In the genomic region with DNA sequence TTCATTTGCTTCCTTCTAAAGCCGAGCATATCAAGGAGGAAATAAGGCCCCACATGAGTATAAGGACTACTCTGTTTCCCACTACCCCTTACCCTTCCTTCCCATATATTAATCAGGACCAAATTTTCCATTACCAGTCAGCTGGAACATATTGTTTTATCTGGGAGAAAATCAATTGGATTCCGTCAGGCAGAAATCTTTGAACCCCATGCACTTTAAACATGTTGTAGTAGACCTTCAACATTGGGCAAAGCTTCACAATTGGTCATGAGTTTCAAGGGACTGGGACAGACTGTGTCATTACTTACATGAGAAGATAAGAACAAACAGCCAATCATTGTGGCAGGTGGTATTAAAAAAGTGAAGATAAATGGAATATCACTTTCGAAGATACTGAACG, we compare ENCODE assay signal across 23 cellular contexts.
DNase-seq lines count a peak whose midpoint lies in the region; ATAC-seq, FAIRE-seq and TF ChIP-seq lines count a peak whose summit lies in the region.
"Had no signal": no experiment of that assay in that cellular context is flagged by ENCODE, and none has a peak within 500 bp of the region (broad histone marks: within the 10 kb centered on the region; RNA-seq: fewer than 3 reads in every experiment).

No MANE protein-coding gene starts in this region.

- DNase-seq in H54 (ENCODE audit: insufficient read length, low spot score) = no peak
- no peak for DNase-seq in left lobe of liver (ENCODE audit: low spot score)
- no peak for DNase-seq in mesendoderm
- DNase-seq in Right ventricle myocardium inferior (ENCODE audit: missing footprints) = no peak
- no peak for DNase-seq in NCI-H2227 treated with DMSO at 0.1 percent for 48 hours (lab: John Stamatoyannopoulos, UW)
- DNase-seq in effector memory CD4-positive, alpha-beta T cell = no peak
- DNase-seq: AML-193; Caco-2; Calu3; CD4-positive, alpha-beta T cell; CD8-positive, alpha-beta T cell; DMS79 treated with DMSO at 0.1 percent for 48 hours; GF-D8 had no signal

- H3K4ac ChIP-seq in mesendoderm (ENCODE audit: low read depth, low read length) = no peak overlapping the region

- ATAC-seq in left lobe of liver = peak; percentile 60
- no peak for ATAC-seq in HG03521 (IDR thresholded peaks at IDR 0.05; ENCODE audit: unreplicated experiment)
- ATAC-seq in Right ventricle myocardium inferior = no peak
- ATAC-seq: A549; CD8-positive, alpha-beta T cell had no signal

- no peak overlapping the region for H3K4me2 ChIP-seq in mesendoderm (ENCODE audit: low read length)
- H3K4me2 ChIP-seq: A549; BLaER1 treated with 17β-estradiol and CSF1 and Interleukin-3, amounts not matched to agents 10 nM and 100 nM had no signal

- H3K27me3 ChIP-seq in liver (ENCODE audit: control insufficient read depth in 4 of 4, insufficient read depth in 4 of 4, low read length in 3 of 4) (no peaks in the 10 kb centered on the region), mesendoderm (ENCODE audit: insufficient read depth, low read length, poor library complexity) (no peaks in the 10 kb centered on the region)
- no peaks in the 10 kb centered on the region for H3K27me3 ChIP-seq in effector memory CD4-positive, alpha-beta T cell (replicated peaks; ENCODE audit: control insufficient read depth, insufficient read depth, low read length, poor library complexity, severe bottlenecking)
- H3K27me3 ChIP-seq: BLaER1 treated with 17β-estradiol and CSF1 and Interleukin-3, amounts not matched to agents 10 nM and 100 nM had no signal

- no peak overlapping the region for H4K8ac ChIP-seq in mesendoderm (ENCODE audit: low read depth, low read length)

- intact Hi-C loops in Right ventricle myocardium inferior (cut with DNase I) = no loop called here

- no peak for TF ChIP-seq CTCF in liver (IDR thresholded peaks at IDR 0.05; ENCODE audit: low read depth, low read length, missing input control)

- H3K36me3 ChIP-seq in liver (ENCODE audit: control insufficient read depth in 4 of 4, insufficient read depth in 3 of 4, low read depth in 1 of 4, low read length in 3 of 4) (peaks cover 2 to 61% (median 50%) of the 10 kb centered on the region in 4 donors), mesendoderm (ENCODE audit: control insufficient read depth, insufficient read depth, low read length) (no peaks in the 10 kb centered on the region)
- H3K36me3 ChIP-seq in effector memory CD4-positive, alpha-beta T cell (ENCODE audit: control insufficient read depth, insufficient read depth, low read length) = no peaks in the 10 kb centered on the region

- peak overlapping the region; percentile 21 for H2BK120ac ChIP-seq in mesendoderm (ENCODE audit: low read depth, low read length)

- H3K27ac ChIP-seq in liver (ENCODE audit: low read depth in 1 of 2, low read length in 2 of 2) (peak overlapping the region in 1 of 2 donors; percentile 64), mesendoderm (ENCODE audit: low read depth, low read length) (peak overlapping the region; percentile 32)
- no peak overlapping the region for H3K27ac ChIP-seq in effector memory CD4-positive, alpha-beta T cell (ENCODE audit: insufficient read depth, low read length, poor library complexity, severe bottlenecking)
- H3K27ac ChIP-seq: 22Rv1; A549; BLaER1 treated with 17β-estradiol and CSF1 and Interleukin-3, amounts not matched to agents 10 nM and 100 nM; C4-2B had no signal

- H3K23ac ChIP-seq in mesendoderm (ENCODE audit: low read length) = no peak overlapping the region

- no peaks in the 10 kb centered on the region for H3K79me2 ChIP-seq in mesendoderm (ENCODE audit: control insufficient read depth, insufficient read depth, low read length)

- no peak overlapping the region for H3K9ac ChIP-seq in liver (ENCODE audit: low read depth in 1 of 2, low read length in 2 of 2)
- no peak overlapping the region for H3K9ac ChIP-seq in mesendoderm (ENCODE audit: low read length)
- H3K9ac ChIP-seq: BLaER1 treated with 17β-estradiol and CSF1 and Interleukin-3, amounts not matched to agents 10 nM and 100 nM had no signal

- peak; percentile 19 to 42 for TF ChIP-seq RAD21 in liver (IDR thresholded peaks at IDR 0.05)

- no peak overlapping the region for H2BK5ac ChIP-seq in mesendoderm (ENCODE audit: low read length)

- FAIRE-seq in H54 (lab: Jason Lieb, UNC) = peak; percentile 33
- FAIRE-seq: D721Med, G401.6, GM12891, GM19239 had no signal

- no peak overlapping the region for H4K5ac ChIP-seq in mesendoderm (ENCODE audit: low read length)

- no peaks in the 10 kb centered on the region for H3K79me1 ChIP-seq in mesendoderm (ENCODE audit: low read length)

- H3K4me1 ChIP-seq in liver (ENCODE audit: control insufficient read depth in 4 of 4, insufficient read depth in 4 of 4, low read length in 3 of 4) (no peaks in the 10 kb centered on the region), mesendoderm (ENCODE audit: control insufficient read depth, low read depth, low read length) (no peaks in the 10 kb centered on the region)
- no peaks in the 10 kb centered on the region for H3K4me1 ChIP-seq in effector memory CD4-positive, alpha-beta T cell (ENCODE audit: control insufficient read depth, insufficient read depth, low read length, poor library complexity, severe bottlenecking)
- H3K4me1 ChIP-seq: A549; BLaER1 treated with 17β-estradiol and CSF1 and Interleukin-3, amounts not matched to agents 10 nM and 100 nM; Caco-2 had no signal

- H2BK15ac ChIP-seq in mesendoderm (replicated peaks; ENCODE audit: low read depth) = no peak overlapping the region

- H3K4me3 ChIP-seq in liver (ENCODE audit: low read depth in 1 of 3, low read length in 3 of 3) (no peak overlapping the region), mesendoderm (ENCODE audit: low read length) (no peak overlapping the region)
- no peak overlapping the region for H3K4me3 ChIP-seq in effector memory CD4-positive, alpha-beta T cell (ENCODE audit: insufficient read depth, low read depth, low read length, poor library complexity, severe bottlenecking)
- H3K4me3 ChIP-seq: A549; BLaER1 treated with 17β-estradiol and CSF1 and Interleukin-3, amounts not matched to agents 10 nM and 100 nM had no signal

- H3K18ac ChIP-seq in mesendoderm (ENCODE audit: low read length) = no peak overlapping the region

- 81% methylated on average over 4 of the region's 4 CpGs for WGBS in liver
- WGBS in mesendoderm (ENCODE audit: extremely low coverage, insufficient coverage, low lambda C conversion rate) = no CpG with 5 or more reads among the region's 4 CpGs

- no peak overlapping the region for H3K56ac ChIP-seq in mesendoderm (ENCODE audit: low read length)

- TF ChIP-seq POLR2A in H54 (IDR thresholded peaks at IDR 0.05; ENCODE audit: low read depth, low read length) = no peak

- H2AK5ac ChIP-seq in mesendoderm (ENCODE audit: low read length) = no peak overlapping the region

- H3K9me3 ChIP-seq in liver (ENCODE audit: control insufficient read depth in 4 of 4, low read length in 3 of 4) = peaks cover 0 to 8% (median 8%) of the 10 kb centered on the region in 4 donors
- H3K9me3 ChIP-seq in effector memory CD4-positive, alpha-beta T cell (ENCODE audit: control insufficient read depth, low read length) = no peaks in the 10 kb centered on the region
- H3K9me3 ChIP-seq: A549 had no signal

TF ChIP-seq in liver, 16 proteins besides CTCF, POLR2A, EP300 and RAD21:
- TF ChIP-seq NR2F2 (IDR thresholded peaks at IDR 0.05) (no peak), EGR1 (IDR thresholded peaks at IDR 0.05; ENCODE audit: low read depth in 2 of 2) (peak; percentile 37 to 54), JUND (IDR thresholded peaks at IDR 0.05) (peak in 1 of 2 donors; percentile 27), RXRA (IDR thresholded peaks at IDR 0.05) (peak; percentile 66 to 69), YY1 (IDR thresholded peaks at IDR 0.05) (no peak), HNF4A (conservative IDR thresholded peaks at IDR 0.05) (peak; percentile 82 to 89), HNF4G (IDR thresholded peaks at IDR 0.05) (peak; percentile 72), SP1 (IDR thresholded peaks at IDR 0.05) (peak; percentile 76)
- TF ChIP-seq, protein P1, sequence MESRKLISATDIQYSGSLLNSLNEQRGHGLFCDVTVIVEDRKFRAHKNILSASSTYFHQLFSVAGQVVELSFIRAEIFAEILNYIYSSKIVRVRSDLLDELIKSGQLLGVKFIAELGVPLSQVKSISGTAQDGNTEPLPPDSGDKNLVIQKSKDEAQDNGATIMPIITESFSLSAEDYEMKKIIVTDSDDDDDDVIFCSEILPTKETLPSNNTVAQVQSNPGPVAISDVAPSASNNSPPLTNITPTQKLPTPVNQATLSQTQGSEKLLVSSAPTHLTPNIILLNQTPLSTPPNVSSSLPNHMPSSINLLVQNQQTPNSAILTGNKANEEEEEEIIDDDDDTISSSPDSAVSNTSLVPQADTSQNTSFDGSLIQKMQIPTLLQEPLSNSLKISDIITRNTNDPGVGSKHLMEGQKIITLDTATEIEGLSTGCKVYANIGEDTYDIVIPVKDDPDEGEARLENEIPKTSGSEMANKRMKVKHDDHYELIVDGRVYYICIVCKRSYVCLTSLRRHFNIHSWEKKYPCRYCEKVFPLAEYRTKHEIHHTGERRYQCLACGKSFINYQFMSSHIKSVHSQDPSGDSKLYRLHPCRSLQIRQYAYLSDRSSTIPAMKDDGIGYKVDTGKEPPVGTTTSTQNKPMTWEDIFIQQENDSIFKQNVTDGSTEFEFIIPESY (IDR thresholded peaks at IDR 0.05) = peak; percentile 19
